Comparison of ENCODE assay signal across 1 cellular context in the genomic region with DNA sequence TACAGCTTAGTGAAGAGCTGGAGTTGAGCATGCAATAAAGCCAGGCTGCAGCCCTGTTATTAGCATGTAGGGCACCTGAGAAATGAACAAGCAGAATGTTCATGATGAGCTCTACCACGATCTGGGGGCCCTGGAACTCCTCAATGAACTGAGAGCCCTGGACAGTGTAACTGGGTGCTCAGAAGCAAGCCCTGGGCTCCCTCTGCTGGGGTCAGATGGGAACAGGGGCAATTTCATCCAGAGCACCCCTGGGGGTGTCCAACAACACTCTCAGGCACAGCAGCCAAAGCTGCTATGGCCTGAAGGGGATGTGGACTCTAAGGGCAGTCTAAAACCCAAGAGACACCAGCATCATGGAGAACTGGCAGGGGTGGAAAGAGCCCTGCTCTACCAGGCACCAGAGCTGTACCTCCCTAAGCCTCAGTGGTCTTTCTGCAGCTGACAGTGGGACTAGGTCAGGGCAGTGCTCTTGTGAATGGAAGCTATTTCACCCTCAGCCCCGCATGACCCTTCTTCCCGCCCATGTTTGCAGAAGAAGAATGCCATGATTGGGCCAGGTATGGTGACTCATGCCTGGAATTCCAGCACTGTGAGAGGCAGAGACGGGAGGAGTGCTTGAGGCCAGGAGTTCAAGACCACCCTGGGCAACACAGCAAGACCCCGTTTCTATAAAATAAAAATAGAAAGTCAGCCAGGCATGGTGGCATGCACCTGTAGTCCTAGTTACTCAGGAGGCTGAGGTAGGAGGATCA.
TF ChIP-seq lines count a peak whose summit lies in the region.

No MANE protein-coding gene starts in this region.

TF ChIP-seq in HepG2, 621 proteins besides CTCF, POLR2A, EP300 and RAD21:
- TF ChIP-seq ZNF121 (CRISPR knock-in tag; IDR thresholded peaks at IDR 0.05) = peak; percentile 64
- TF ChIP-seq, protein P1, sequence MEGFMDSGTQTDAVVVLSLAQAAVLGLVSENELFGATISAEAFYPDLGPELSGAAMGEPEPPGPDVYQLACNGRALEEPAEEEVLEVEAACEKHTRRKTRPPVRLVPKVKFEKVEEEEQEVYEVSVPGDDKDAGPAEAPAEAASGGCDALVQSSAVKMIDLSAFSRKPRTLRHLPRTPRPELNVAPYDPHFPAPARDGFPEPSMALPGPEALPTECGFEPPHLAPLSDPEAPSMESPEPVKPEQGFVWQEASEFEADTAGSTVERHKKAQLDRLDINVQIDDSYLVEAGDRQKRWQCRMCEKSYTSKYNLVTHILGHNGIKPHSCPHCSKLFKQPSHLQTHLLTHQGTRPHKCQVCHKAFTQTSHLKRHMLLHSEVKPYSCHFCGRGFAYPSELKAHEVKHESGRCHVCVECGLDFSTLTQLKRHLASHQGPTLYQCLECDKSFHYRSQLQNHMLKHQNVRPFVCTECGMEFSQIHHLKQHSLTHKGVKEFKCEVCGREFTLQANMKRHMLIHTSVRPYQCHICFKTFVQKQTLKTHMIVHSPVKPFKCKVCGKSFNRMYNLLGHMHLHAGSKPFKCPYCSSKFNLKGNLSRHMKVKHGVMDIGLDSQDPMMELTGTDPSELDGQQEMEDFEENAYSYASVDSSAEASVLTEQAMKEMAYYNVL (CRISPR knock-in tag; IDR thresholded peaks at IDR 0.05; ENCODE audit: borderline replicate concordance) = no peak
- TF ChIP-seq, protein P2, sequence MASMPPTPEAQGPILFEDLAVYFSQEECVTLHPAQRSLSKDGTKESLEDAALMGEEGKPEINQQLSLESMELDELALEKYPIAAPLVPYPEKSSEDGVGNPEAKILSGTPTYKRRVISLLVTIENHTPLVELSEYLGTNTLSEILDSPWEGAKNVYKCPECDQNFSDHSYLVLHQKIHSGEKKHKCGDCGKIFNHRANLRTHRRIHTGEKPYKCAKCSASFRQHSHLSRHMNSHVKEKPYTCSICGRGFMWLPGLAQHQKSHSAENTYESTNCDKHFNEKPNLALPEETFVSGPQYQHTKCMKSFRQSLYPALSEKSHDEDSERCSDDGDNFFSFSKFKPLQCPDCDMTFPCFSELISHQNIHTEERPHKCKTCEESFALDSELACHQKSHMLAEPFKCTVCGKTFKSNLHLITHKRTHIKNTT (CRISPR knock-in tag; IDR thresholded peaks at IDR 0.05) = no peak
- TF ChIP-seq, protein P3, sequence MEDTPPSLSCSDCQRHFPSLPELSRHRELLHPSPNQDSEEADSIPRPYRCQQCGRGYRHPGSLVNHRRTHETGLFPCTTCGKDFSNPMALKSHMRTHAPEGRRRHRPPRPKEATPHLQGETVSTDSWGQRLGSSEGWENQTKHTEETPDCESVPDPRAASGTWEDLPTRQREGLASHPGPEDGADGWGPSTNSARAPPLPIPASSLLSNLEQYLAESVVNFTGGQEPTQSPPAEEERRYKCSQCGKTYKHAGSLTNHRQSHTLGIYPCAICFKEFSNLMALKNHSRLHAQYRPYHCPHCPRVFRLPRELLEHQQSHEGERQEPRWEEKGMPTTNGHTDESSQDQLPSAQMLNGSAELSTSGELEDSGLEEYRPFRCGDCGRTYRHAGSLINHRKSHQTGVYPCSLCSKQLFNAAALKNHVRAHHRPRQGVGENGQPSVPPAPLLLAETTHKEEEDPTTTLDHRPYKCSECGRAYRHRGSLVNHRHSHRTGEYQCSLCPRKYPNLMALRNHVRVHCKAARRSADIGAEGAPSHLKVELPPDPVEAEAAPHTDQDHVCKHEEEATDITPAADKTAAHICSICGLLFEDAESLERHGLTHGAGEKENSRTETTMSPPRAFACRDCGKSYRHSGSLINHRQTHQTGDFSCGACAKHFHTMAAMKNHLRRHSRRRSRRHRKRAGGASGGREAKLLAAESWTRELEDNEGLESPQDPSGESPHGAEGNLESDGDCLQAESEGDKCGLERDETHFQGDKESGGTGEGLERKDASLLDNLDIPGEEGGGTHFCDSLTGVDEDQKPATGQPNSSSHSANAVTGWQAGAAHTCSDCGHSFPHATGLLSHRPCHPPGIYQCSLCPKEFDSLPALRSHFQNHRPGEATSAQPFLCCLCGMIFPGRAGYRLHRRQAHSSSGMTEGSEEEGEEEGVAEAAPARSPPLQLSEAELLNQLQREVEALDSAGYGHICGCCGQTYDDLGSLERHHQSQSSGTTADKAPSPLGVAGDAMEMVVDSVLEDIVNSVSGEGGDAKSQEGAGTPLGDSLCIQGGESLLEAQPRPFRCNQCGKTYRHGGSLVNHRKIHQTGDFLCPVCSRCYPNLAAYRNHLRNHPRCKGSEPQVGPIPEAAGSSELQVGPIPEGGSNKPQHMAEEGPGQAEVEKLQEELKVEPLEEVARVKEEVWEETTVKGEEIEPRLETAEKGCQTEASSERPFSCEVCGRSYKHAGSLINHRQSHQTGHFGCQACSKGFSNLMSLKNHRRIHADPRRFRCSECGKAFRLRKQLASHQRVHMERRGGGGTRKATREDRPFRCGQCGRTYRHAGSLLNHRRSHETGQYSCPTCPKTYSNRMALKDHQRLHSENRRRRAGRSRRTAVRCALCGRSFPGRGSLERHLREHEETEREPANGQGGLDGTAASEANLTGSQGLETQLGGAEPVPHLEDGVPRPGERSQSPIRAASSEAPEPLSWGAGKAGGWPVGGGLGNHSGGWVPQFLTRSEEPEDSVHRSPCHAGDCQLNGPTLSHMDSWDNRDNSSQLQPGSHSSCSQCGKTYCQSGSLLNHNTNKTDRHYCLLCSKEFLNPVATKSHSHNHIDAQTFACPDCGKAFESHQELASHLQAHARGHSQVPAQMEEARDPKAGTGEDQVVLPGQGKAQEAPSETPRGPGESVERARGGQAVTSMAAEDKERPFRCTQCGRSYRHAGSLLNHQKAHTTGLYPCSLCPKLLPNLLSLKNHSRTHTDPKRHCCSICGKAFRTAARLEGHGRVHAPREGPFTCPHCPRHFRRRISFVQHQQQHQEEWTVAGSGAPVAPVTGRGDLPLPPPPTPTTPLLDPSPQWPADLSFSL (CRISPR knock-in tag; IDR thresholded peaks at IDR 0.05) = no peak
- TF ChIP-seq SMC3 (IDR thresholded peaks at IDR 0.05; ENCODE audit: low read length) = peak; percentile 55
- TF ChIP-seq ZSCAN20 (CRISPR knock-in tag; IDR thresholded peaks at IDR 0.05; ENCODE audit: borderline replicate concordance) = no peak
- TF ChIP-seq, protein P4, sequence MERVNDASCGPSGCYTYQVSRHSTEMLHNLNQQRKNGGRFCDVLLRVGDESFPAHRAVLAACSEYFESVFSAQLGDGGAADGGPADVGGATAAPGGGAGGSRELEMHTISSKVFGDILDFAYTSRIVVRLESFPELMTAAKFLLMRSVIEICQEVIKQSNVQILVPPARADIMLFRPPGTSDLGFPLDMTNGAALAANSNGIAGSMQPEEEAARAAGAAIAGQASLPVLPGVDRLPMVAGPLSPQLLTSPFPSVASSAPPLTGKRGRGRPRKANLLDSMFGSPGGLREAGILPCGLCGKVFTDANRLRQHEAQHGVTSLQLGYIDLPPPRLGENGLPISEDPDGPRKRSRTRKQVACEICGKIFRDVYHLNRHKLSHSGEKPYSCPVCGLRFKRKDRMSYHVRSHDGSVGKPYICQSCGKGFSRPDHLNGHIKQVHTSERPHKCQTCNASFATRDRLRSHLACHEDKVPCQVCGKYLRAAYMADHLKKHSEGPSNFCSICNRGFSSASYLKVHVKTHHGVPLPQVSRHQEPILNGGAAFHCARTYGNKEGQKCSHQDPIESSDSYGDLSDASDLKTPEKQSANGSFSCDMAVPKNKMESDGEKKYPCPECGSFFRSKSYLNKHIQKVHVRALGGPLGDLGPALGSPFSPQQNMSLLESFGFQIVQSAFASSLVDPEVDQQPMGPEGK (CRISPR knock-in tag; IDR thresholded peaks at IDR 0.05) = 0 out of 2 replicates have a peak, but pooled peaks have one; percentile 10
- TF ChIP-seq, protein P5, sequence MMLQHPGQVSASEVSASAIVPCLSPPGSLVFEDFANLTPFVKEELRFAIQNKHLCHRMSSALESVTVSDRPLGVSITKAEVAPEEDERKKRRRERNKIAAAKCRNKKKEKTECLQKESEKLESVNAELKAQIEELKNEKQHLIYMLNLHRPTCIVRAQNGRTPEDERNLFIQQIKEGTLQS (CRISPR knock-in tag; IDR thresholded peaks at IDR 0.05) = 0 out of 2 replicates have a peak, but pooled peaks have one; percentile 16
- no peak for TF ChIP-seq ZNF432 (CRISPR knock-in tag; IDR thresholded peaks at IDR 0.05; ENCODE audit: borderline replicate concordance)
- no peak for TF ChIP-seq PITX1 (CRISPR knock-in tag; IDR thresholded peaks at IDR 0.05)
- TF ChIP-seq, protein P6, sequence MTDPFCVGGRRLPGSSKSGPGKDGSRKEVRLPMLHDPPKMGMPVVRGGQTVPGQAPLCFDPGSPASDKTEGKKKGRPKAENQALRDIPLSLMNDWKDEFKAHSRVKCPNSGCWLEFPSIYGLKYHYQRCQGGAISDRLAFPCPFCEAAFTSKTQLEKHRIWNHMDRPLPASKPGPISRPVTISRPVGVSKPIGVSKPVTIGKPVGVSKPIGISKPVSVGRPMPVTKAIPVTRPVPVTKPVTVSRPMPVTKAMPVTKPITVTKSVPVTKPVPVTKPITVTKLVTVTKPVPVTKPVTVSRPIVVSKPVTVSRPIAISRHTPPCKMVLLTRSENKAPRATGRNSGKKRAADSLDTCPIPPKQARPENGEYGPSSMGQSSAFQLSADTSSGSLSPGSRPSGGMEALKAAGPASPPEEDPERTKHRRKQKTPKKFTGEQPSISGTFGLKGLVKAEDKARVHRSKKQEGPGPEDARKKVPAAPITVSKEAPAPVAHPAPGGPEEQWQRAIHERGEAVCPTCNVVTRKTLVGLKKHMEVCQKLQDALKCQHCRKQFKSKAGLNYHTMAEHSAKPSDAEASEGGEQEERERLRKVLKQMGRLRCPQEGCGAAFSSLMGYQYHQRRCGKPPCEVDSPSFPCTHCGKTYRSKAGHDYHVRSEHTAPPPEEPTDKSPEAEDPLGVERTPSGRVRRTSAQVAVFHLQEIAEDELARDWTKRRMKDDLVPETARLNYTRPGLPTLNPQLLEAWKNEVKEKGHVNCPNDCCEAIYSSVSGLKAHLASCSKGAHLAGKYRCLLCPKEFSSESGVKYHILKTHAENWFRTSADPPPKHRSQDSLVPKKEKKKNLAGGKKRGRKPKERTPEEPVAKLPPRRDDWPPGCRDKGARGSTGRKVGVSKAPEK (CRISPR knock-in tag; IDR thresholded peaks at IDR 0.05; ENCODE audit: borderline replicate concordance) = no peak
- TF ChIP-seq STAG1 (CRISPR knock-in tag; IDR thresholded peaks at IDR 0.05) = peak; percentile 73
- TF ChIP-seq FOSL2 (CRISPR knock-in tag; IDR thresholded peaks at IDR 0.05) = peak; percentile 77
- TF ChIP-seq TEAD3 (CRISPR knock-in tag; optimal IDR thresholded peaks at IDR 0.05; ENCODE audit: borderline replicate concordance) = peak; percentile 37
- TF ChIP-seq MXI1 (IDR thresholded peaks at IDR 0.05; ENCODE audit: borderline replicate concordance, low read depth, low read length) = 0 out of 3 replicates have a peak, but pooled peaks have one; percentile 16
